ENCODE assay signal across 8 cellular contexts in the genomic region with DNA sequence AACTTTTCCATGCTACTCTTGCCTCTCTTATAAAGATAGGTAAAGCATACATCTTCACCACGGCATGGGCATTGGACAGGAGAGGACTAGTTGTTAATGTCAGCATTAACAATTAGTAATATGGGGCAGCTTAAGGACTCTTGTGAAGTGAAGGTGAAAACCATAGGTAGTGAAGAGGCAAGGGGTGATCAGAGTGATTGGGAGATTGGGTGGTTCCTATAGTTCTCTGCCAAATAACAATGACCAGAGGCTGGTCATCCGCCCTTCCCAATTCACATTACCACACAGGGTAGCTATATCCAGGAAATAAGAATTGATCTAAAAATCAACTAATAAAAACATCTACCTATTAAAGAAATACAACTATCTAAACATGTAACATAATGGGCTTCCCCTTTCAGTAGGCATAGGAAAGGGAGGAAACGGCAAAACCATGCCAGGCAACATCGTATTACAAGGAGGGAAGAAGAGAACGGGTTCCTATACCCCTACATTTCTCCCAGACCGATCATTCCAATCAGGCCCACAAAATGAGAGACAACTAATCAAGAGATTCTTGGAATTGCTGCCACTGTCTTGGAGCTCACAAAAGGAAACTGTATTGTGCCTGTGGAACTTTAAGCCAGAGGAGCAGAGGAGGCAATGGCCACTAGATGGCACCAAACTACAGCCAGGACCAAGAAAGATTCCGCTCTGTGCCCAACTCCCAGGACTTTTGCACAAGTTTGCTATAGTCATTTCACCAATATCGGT.
A peak's percentile ranks its signal among the peaks of the same experiment; 100 is the strongest.
DNase-seq lines count a peak whose midpoint lies in the region; ATAC-seq and TF ChIP-seq lines count a peak whose summit lies in the region.

No MANE protein-coding gene starts in this region.

- intact Hi-C loops in lower leg skin (cut with DNase I; ENCODE audit: low total_unique reads): no loop called here

- no peak overlapping the region for H3K27ac ChIP-seq in coronary artery

- peak; percentile 81 for DNase-seq in AG10803 (ENCODE audit: low read depth)
- DNase-seq in NCI-H446 (lab: John Stamatoyannopoulos, UW): peak; percentile 38 to 82
- peak; percentile 53 to 63 for DNase-seq in activated CD4-positive, alpha-beta T cell treated with anti-CD3 and anti-CD28 coated beads for 4 hours
- no peak for DNase-seq in coronary artery (ENCODE audit: low spot score)
- DNase-seq in lower leg skin (ENCODE audit: low spot score in 2 of 2): peak; percentile 68 to 93
- DNase-seq in stimulated activated CD4-positive, alpha-beta T cell treated with anti-CD3 and anti-CD28 coated beads, TNF-alpha, amount 100 ng/mL, for 48 hours (ENCODE audit: low read depth in 3 of 3): peak; percentile 30 to 52 (median 44)

- H3K4me3 ChIP-seq in AG10803 (ENCODE audit: low read length) (peak overlapping the region; percentile 32), coronary artery (peak overlapping the region; percentile 40), lower leg skin (ENCODE audit: low read depth, poor library complexity, severe bottlenecking) (no peak overlapping the region)

- 44 to 47% methylated on average over 8 of the region's 8 CpGs for WGBS in lower leg skin, 2 donors

- TF ChIP-seq POLR2A in lower leg skin (IDR thresholded peaks at IDR 0.05): no peak

- ATAC-seq in GM18868 (IDR thresholded peaks at IDR 0.05; ENCODE audit: unreplicated experiment) (peak; percentile 97), HG03097 (IDR thresholded peaks at IDR 0.05; ENCODE audit: low FRiP score, unreplicated experiment) (peak; percentile 90)

- TF ChIP-seq CTCF in AG10803 (conservative IDR thresholded peaks at IDR 0.05; ENCODE audit: low read length): peak; percentile 99
- TF ChIP-seq CTCF in coronary artery (IDR thresholded peaks at IDR 0.05): peak; percentile 94
- peak in 1 of 3 donors; percentile 46 for TF ChIP-seq CTCF in lower leg skin (IDR thresholded peaks at IDR 0.05)
